11 cellular contexts compared by ENCODE assay signal in genomic region chr6:158481612-158482473, GRCh38.
DNase-seq lines count a peak whose midpoint lies in the region; ATAC-seq, FAIRE-seq and TF ChIP-seq lines count a peak whose summit lies in the region.
"Had no signal": no experiment of that assay in that cellular context is flagged by ENCODE, and none has a peak within 500 bp of the region (broad histone marks: within the 10 kb centered on the region; RNA-seq: fewer than 3 reads in every experiment).

No MANE protein-coding gene starts in this region.

- H3K9me3 Mint-ChIP-seq in mesothelial cell of epicardium: peaks cover 4% of the 10 kb centered on the region
- H3K9me3 Mint-ChIP-seq: activated naive CD8-positive, alpha-beta T cell treated with anti-CD3 and anti-CD28 coated beads for 36 hours had no signal

- H3K4me1 Mint-ChIP-seq in mesothelial cell of epicardium: no peaks in the 10 kb centered on the region
- H3K4me1 Mint-ChIP-seq: activated naive CD8-positive, alpha-beta T cell treated with anti-CD3 and anti-CD28 coated beads for 36 hours had no signal

- TF ChIP-seq CTCF in epithelial cell of proximal tubule (conservative IDR thresholded peaks at IDR 0.05; ENCODE audit: low read depth, low read length) (no peak), mesothelial cell of epicardium (IDR thresholded peaks at IDR 0.05; ENCODE audit: unreplicated experiment) (no peak)

- H3K4me3 ChIP-seq in epithelial cell of proximal tubule (ENCODE audit: low read depth, low read length) (no peak overlapping the region), skeletal muscle cell (ENCODE audit: low read depth, low read length) (no peak overlapping the region)

- peak; percentile 45 for ATAC-seq in GM21447 (IDR thresholded peaks at IDR 0.05; ENCODE audit: unreplicated experiment)
- no peak for ATAC-seq in GM19035 (IDR thresholded peaks at IDR 0.05; ENCODE audit: unreplicated experiment)

- peaks cover 41% of the 10 kb centered on the region for H3K36me3 Mint-ChIP-seq in mesothelial cell of epicardium

- no peaks in the 10 kb centered on the region for H3K27me3 Mint-ChIP-seq in mesothelial cell of epicardium (ENCODE audit: low read depth)
- H3K27me3 Mint-ChIP-seq: activated naive CD8-positive, alpha-beta T cell treated with anti-CD3 and anti-CD28 coated beads for 36 hours had no signal

- H3K4me3 Mint-ChIP-seq in mesothelial cell of epicardium: no peak overlapping the region
- H3K4me3 Mint-ChIP-seq: activated naive CD8-positive, alpha-beta T cell treated with anti-CD3 and anti-CD28 coated beads for 36 hours had no signal

- DNase-seq in RCC 7860 (ENCODE audit: low spot score): peak; percentile 90
- DNase-seq in epithelial cell of proximal tubule (ENCODE audit: low read depth): peak; percentile 57
- peak; percentile 63 for DNase-seq in skeletal muscle cell (ENCODE audit: low read depth)
- DNase-seq in mesothelial cell of epicardium (ENCODE audit: low spot score in 2 of 2, unreplicated experiment in 2 of 2): no peak
- no peak for DNase-seq in NCI-H1417 treated with DMSO at 0.1 percent for 48 hours (lab: John Stamatoyannopoulos, UW)
- DNase-seq in iPS-NIHi7 (ENCODE audit: extremely low spot score): no peak
- DNase-seq: activated naive CD8-positive, alpha-beta T cell treated with anti-CD3 and anti-CD28 coated beads for 36 hours; midbrain; MV-4-11 had no signal

- no peak overlapping the region for H3K27ac Mint-ChIP-seq in mesothelial cell of epicardium
- H3K27ac Mint-ChIP-seq: activated naive CD8-positive, alpha-beta T cell treated with anti-CD3 and anti-CD28 coated beads for 36 hours had no signal

- FAIRE-seq in RCC 7860 (lab: Jason Lieb, UNC): peak; percentile 91

Comparison
In these comparisons a context has a peak if more than half of its experiments do, and no peak if none do; other contexts are left out.
1. DNase-seq: peak in RCC 7860 (single experiment), epithelial cell of proximal tubule (single experiment) and skeletal muscle cell (single experiment); none in mesothelial cell of epicardium (0 of 2), NCI-H1417 treated with DMSO at 0.1 percent for 48 hours (single experiment) and iPS-NIHi7 (single experiment).